Comparison of ENCODE assay signal across 8 cellular contexts in genomic region chr4:145234086-145234694, GRCh38. TPM values are rescaled to one million over a fixed set of nuclear protein-coding genes. Genes with fewer than 3 reads are reported as not detected.
DNase-seq lines count a peak whose midpoint lies in the region; ATAC-seq, FAIRE-seq and TF ChIP-seq lines count a peak whose summit lies in the region.

No MANE protein-coding gene starts in this region.

- no peaks in the 10 kb centered on the region for H3K9me3 ChIP-seq in parathyroid adenoma (ENCODE audit: control insufficient read depth, low read length)

- DNase-seq in D721Med (ENCODE audit: insufficient read length, low spot score) (peak; percentile 35), NCI-H82 treated with DMSO at 0.1 percent for 48 hours (lab: John Stamatoyannopoulos, UW; ENCODE audit: unreplicated experiment) (peak; percentile 41), fibroblast of the aortic adventitia (ENCODE audit: low read depth) (peak; percentile 76), T1000 (lab: John Stamatoyannopoulos, UW) (no peak)
- peak; percentile 56 for DNase-seq in activated CD8-positive, alpha-beta memory T cell treated with anti-CD3 and anti-CD28 coated beads, Interleukin-2, amount 50 U/mL, for 4 hours

- no peaks in the 10 kb centered on the region for H3K27me3 ChIP-seq in parathyroid adenoma (ENCODE audit: control insufficient read depth, insufficient read depth, low read length)

- FAIRE-seq in D721Med (lab: Jason Lieb, UNC) = no peak

- H3K9ac ChIP-seq in parathyroid adenoma = no peak overlapping the region

- H3K4me3 ChIP-seq in fibroblast of the aortic adventitia (ENCODE audit: low read depth, low read length) = no peak overlapping the region
- H3K4me3 ChIP-seq in parathyroid adenoma (ENCODE audit: low read depth, low read length) = no peak overlapping the region

- H3K27ac ChIP-seq in parathyroid adenoma = no peak overlapping the region

- no peaks in the 10 kb centered on the region for H3K36me3 ChIP-seq in parathyroid adenoma (ENCODE audit: control insufficient read depth, insufficient read depth, low read length)

- no peaks in the 10 kb centered on the region for H3K79me2 ChIP-seq in parathyroid adenoma

- H3K4me1 ChIP-seq in parathyroid adenoma = no peaks in the 10 kb centered on the region

- ATAC-seq in GM19351 (IDR thresholded peaks at IDR 0.05; ENCODE audit: unreplicated experiment) (peak; percentile 100), HG03432 (IDR thresholded peaks at IDR 0.05; ENCODE audit: unreplicated experiment) (peak; percentile 99)

- H3K4me2 ChIP-seq in parathyroid adenoma (ENCODE audit: low read length) = no peak overlapping the region

- no peak overlapping the region for H2AFZ ChIP-seq in parathyroid adenoma

- TF ChIP-seq CTCF in D721Med (IDR thresholded peaks at IDR 0.05; ENCODE audit: insufficient read depth, missing control alignments) = peak; percentile 81
- TF ChIP-seq CTCF in fibroblast of the aortic adventitia (IDR thresholded peaks at IDR 0.05; ENCODE audit: insufficient read depth, low read length) = peak; percentile 85
- TF ChIP-seq CTCF in parathyroid adenoma (IDR thresholded peaks at IDR 0.05) = peak; percentile 71

RNA-seq across cellular contexts. Expression of gene OTUD4, which starts 53.8 kb away (rescaled TPM):
- total RNA-seq in fibroblast of the aortic adventitia (ENCODE audit: low replicate concordance) = 36.1 and 45.1 TPM in 2 replicates
